Comparison of ENCODE assay signal across 8 cellular contexts in genomic region chr5:109409061-109409843, GRCh38. TPM values are rescaled to one million over a fixed set of nuclear protein-coding genes. Genes with fewer than 3 reads are reported as not detected.
DNase-seq lines count a peak whose midpoint lies in the region; ATAC-seq, FAIRE-seq and TF ChIP-seq lines count a peak whose summit lies in the region.

No MANE protein-coding gene starts in this region.

- peak; percentile 48 for TF ChIP-seq RAD21 in neural cell (conservative IDR thresholded peaks at IDR 0.05)

- H3K36me3 ChIP-seq in neural cell (ENCODE audit: insufficient read depth, low read length), result no peaks in the 10 kb centered on the region

- H3K4me3 ChIP-seq in fibroblast of pulmonary artery (replicated peaks; ENCODE audit: low read depth, low read length) (peak overlapping the region; percentile 72), neural cell (ENCODE audit: low read length) (peak overlapping the region; percentile 84)

- H3K4me1 Mint-ChIP-seq in activated T-helper 17 cell treated with anti-CD3 and anti-CD28 coated beads, Interleukin-2, amount 50 U/mL, for 72 hours, result peaks cover 20% of the 10 kb centered on the region
- H3K4me1 Mint-ChIP-seq in stimulated activated naive CD8-positive, alpha-beta T cell treated with anti-CD3 and anti-CD28 coated beads, Interleukin-15, amount 100 ng/mL, for 72 hours, result peaks cover 48% of the 10 kb centered on the region

- peaks cover 43% of the 10 kb centered on the region for H3K36me3 Mint-ChIP-seq in activated T-helper 17 cell treated with anti-CD3 and anti-CD28 coated beads, Interleukin-2, amount 50 U/mL, for 72 hours (ENCODE audit: low read depth)

- H3K27ac ChIP-seq in neural cell (ENCODE audit: low read length), result peak overlapping the region; percentile 99

- no peaks in the 10 kb centered on the region for H3K27me3 ChIP-seq in neural cell (ENCODE audit: insufficient read depth, low read depth, low read length)

- H3K4me2 ChIP-seq in neural cell (ENCODE audit: low read length), result peak overlapping the region; percentile 74

- no peak for TF ChIP-seq CTCF in fibroblast of pulmonary artery (IDR thresholded peaks at IDR 0.05; ENCODE audit: low read length, missing control alignments)
- TF ChIP-seq CTCF in neural cell (IDR thresholded peaks at IDR 0.05; ENCODE audit: poor library complexity, severe bottlenecking), result no peak

- no peaks in the 10 kb centered on the region for H4K20me1 ChIP-seq in neural cell (ENCODE audit: insufficient read depth)

- H3K27ac Mint-ChIP-seq in activated T-helper 17 cell treated with anti-CD3 and anti-CD28 coated beads, Interleukin-2, amount 50 U/mL, for 72 hours, result peak overlapping the region; percentile 98
- peak overlapping the region; percentile 99 for H3K27ac Mint-ChIP-seq in stimulated activated naive CD8-positive, alpha-beta T cell treated with anti-CD3 and anti-CD28 coated beads, Interleukin-15, amount 100 ng/mL, for 72 hours

- H3K9ac ChIP-seq in neural cell (ENCODE audit: low read length), result peak overlapping the region; percentile 97

- no peaks in the 10 kb centered on the region for H3K9me3 ChIP-seq in neural cell (ENCODE audit: low read length)

- peak; percentile 31 for ATAC-seq in GM21390 (IDR thresholded peaks at IDR 0.05; ENCODE audit: unreplicated experiment)
- peak; percentile 25 for ATAC-seq in activated T-helper 17 cell treated with anti-CD3 and anti-CD28 coated beads, Interleukin-2, amount 50 U/mL, for 72 hours (replicated peaks)
- peak; percentile 61 for ATAC-seq in stimulated activated naive CD8-positive, alpha-beta T cell treated with anti-CD3 and anti-CD28 coated beads, Interleukin-15, amount 100 ng/mL, for 72 hours

- H3K4me3 Mint-ChIP-seq in activated T-helper 17 cell treated with anti-CD3 and anti-CD28 coated beads, Interleukin-2, amount 50 U/mL, for 72 hours, result peak overlapping the region; percentile 97
- peak overlapping the region; percentile 98 to 99 for H3K4me3 Mint-ChIP-seq in stimulated activated naive CD8-positive, alpha-beta T cell treated with anti-CD3 and anti-CD28 coated beads, Interleukin-15, amount 100 ng/mL, for 72 hours

- peaks cover 3% of the 10 kb centered on the region for H3K9me3 Mint-ChIP-seq in activated T-helper 17 cell treated with anti-CD3 and anti-CD28 coated beads, Interleukin-2, amount 50 U/mL, for 72 hours
- H3K9me3 Mint-ChIP-seq in stimulated activated naive CD8-positive, alpha-beta T cell treated with anti-CD3 and anti-CD28 coated beads, Interleukin-15, amount 100 ng/mL, for 72 hours, result peaks cover 6 to 9% of the 10 kb centered on the region in 2 donors

- peak; percentile 71 for DNase-seq in D341Med (ENCODE audit: low spot score)
- peak; percentile 36 for DNase-seq in HTR-8/SVneo (ENCODE audit: insufficient read length, low spot score)
- peak; percentile 74 for DNase-seq in RPMI7951 (ENCODE audit: low read depth)
- DNase-seq in fibroblast of pulmonary artery (ENCODE audit: low read depth), result peak; percentile 85
- DNase-seq in stimulated activated naive CD8-positive, alpha-beta T cell treated with anti-CD3 and anti-CD28 coated beads, Interleukin-15, amount 100 ng/mL, for 72 hours, result peak; percentile 84 to 88

- no peak for TF ChIP-seq EP300 in neural cell (conservative IDR thresholded peaks at IDR 0.05; ENCODE audit: poor library complexity, severe bottlenecking)

- no peaks in the 10 kb centered on the region for H3K27me3 Mint-ChIP-seq in activated T-helper 17 cell treated with anti-CD3 and anti-CD28 coated beads, Interleukin-2, amount 50 U/mL, for 72 hours
- no peaks in the 10 kb centered on the region for H3K27me3 Mint-ChIP-seq in stimulated activated naive CD8-positive, alpha-beta T cell treated with anti-CD3 and anti-CD28 coated beads, Interleukin-15, amount 100 ng/mL, for 72 hours

- no peak for FAIRE-seq in HTR-8/SVneo (lab: Jason Lieb, UNC)

- peaks cover 49% of the 10 kb centered on the region for H3K79me2 ChIP-seq in neural cell (replicated peaks; ENCODE audit: insufficient read depth, low read length)

- peaks cover 4% of the 10 kb centered on the region for H3F3A ChIP-seq in neural cell (ENCODE audit: insufficient read depth, low read length, poor library complexity, severe bottlenecking)

- no peaks in the 10 kb centered on the region for H3K9me2 ChIP-seq in neural cell (ENCODE audit: insufficient read depth, low read length)

- H2AFZ ChIP-seq in neural cell (ENCODE audit: low read depth, low read length), result peak overlapping the region; percentile 87

TF ChIP-seq in neural cell, 6 proteins besides CTCF, POLR2A, EP300 and RAD21:
- TF ChIP-seq TAF1 (IDR thresholded peaks at IDR 0.05; ENCODE audit: low read depth) (no peak), SMC3 (conservative IDR thresholded peaks at IDR 0.05; ENCODE audit: poor library complexity) (no peak), MXI1 (conservative IDR thresholded peaks at IDR 0.05; ENCODE audit: poor library complexity, severe bottlenecking) (peak; percentile 37), POLR2AphosphoS5 (IDR thresholded peaks at IDR 0.05) (peak; percentile 65), EZH2 (IDR thresholded peaks at IDR 0.05; ENCODE audit: borderline replicate concordance, insufficient read depth, low read length, poor library complexity, severe bottlenecking) (no peak), REST (IDR thresholded peaks at IDR 0.05; ENCODE audit: borderline replicate concordance) (peak; percentile 68)

RNA-seq across cellular contexts. Expression of gene PJA2, which starts 0.5 kb away (rescaled TPM):
- 50.0 and 55.8 TPM in 2 replicates for total RNA-seq in RPMI7951 (2014; rRNA removed; shearing (Covaris generic))
- total RNA-seq in activated T-helper 17 cell treated with anti-CD3 and anti-CD28 coated beads, Interleukin-2, amount 50 U/mL, for 72 hours, result 10 to 100 TPM; 53.9 to 91.0 TPM
- 127 and 142 TPM in 2 replicates for polyA plus RNA-seq in neural cell
- 275 and 324 TPM in 2 replicates for polyA minus RNA-seq in neural cell

Comparison
In these comparisons a context has a peak if more than half of its experiments do, and no peak if none do; other contexts are left out.
1. Peak in every context shown above with its lines: DNase-seq, ATAC-seq, H3K4me3 ChIP-seq and H3K27ac ChIP-seq.
2. DNase-seq: peak in every context shown above with its lines; median percentile 86 in stimulated activated naive CD8-positive, alpha-beta T cell treated with anti-CD3 and anti-CD28 coated beads, Interleukin-15, amount 100 ng/mL, for 72 hours; 85 in fibroblast of pulmonary artery; 74 in RPMI7951; 71 in D341Med; 36 in HTR-8/SVneo.